2 cellular contexts compared by ENCODE assay signal in the genomic region with DNA sequence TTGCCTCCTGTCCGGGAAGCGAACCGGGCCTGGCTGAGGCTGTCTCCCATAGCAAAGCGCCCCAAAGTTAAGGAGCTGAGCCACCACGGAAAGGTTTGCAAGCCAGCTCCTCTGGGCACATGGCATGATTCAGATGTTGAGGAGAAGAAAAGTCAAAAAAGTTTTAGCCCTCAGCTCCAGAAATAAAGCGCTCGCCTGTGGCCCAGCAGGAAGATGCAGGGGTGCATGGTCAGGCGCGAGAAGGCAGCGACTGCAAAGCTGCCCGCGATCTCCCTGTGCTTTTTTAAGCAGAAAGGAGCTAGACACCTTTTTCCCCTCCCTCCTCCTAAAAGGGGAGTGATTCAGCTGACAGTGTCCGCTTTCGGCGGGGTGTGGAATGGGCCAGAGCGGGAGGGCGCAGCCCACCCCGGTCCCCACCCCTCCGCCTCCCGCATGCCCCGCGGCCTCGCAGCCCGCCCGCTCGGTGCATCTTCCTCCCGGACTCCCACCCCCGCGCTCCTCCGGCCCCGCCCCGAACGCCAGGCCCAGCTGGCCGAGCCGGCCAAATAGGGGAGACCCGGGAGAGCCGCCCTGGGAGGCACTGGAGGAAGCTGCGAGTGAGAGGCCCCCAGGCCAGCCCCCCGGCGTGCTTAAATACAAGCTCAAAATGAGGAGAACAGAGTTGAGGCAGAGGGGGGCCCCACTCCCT.
TF ChIP-seq lines count a peak whose summit lies in the region.

A gene with protein sequence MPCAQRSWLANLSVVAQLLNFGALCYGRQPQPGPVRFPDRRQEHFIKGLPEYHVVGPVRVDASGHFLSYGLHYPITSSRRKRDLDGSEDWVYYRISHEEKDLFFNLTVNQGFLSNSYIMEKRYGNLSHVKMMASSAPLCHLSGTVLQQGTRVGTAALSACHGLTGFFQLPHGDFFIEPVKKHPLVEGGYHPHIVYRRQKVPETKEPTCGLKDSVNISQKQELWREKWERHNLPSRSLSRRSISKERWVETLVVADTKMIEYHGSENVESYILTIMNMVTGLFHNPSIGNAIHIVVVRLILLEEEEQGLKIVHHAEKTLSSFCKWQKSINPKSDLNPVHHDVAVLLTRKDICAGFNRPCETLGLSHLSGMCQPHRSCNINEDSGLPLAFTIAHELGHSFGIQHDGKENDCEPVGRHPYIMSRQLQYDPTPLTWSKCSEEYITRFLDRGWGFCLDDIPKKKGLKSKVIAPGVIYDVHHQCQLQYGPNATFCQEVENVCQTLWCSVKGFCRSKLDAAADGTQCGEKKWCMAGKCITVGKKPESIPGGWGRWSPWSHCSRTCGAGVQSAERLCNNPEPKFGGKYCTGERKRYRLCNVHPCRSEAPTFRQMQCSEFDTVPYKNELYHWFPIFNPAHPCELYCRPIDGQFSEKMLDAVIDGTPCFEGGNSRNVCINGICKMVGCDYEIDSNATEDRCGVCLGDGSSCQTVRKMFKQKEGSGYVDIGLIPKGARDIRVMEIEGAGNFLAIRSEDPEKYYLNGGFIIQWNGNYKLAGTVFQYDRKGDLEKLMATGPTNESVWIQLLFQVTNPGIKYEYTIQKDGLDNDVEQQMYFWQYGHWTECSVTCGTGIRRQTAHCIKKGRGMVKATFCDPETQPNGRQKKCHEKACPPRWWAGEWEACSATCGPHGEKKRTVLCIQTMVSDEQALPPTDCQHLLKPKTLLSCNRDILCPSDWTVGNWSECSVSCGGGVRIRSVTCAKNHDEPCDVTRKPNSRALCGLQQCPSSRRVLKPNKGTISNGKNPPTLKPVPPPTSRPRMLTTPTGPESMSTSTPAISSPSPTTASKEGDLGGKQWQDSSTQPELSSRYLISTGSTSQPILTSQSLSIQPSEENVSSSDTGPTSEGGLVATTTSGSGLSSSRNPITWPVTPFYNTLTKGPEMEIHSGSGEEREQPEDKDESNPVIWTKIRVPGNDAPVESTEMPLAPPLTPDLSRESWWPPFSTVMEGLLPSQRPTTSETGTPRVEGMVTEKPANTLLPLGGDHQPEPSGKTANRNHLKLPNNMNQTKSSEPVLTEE (N-terminal part only) (minus strand): TSS at position 260 of the 688 bp plus-strand sequence. CDS start 134 bp downstream, at position 126.

TF ChIP-seq in HEK293, 187 proteins besides CTCF, POLR2A, EP300 and RAD21:
- TF ChIP-seq GLIS2 (tag by site-specific recombination; IDR thresholded peaks at IDR 0.05) = 0 out of 2 replicates have a peak, but pooled peaks have one; percentile 25
- 0 out of 2 replicates have a peak, but pooled peaks have one; percentile 14 for TF ChIP-seq SP2 (tag by site-specific recombination; IDR thresholded peaks at IDR 0.05)
- TF ChIP-seq, protein P1, sequence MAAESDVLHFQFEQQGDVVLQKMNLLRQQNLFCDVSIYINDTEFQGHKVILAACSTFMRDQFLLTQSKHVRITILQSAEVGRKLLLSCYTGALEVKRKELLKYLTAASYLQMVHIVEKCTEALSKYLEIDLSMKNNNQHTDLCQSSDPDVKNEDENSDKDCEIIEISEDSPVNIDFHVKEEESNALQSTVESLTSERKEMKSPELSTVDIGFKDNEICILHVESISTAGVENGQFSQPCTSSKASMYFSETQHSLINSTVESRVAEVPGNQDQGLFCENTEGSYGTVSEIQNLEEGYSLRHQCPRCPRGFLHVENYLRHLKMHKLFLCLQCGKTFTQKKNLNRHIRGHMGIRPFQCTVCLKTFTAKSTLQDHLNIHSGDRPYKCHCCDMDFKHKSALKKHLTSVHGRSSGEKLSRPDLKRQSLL (tag by site-specific recombination; IDR thresholded peaks at IDR 0.05) = no peak
- TF ChIP-seq GLIS1 (tag by site-specific recombination; IDR thresholded peaks at IDR 0.05) = peak; percentile 81
- TF ChIP-seq ZNF114 (tag by site-specific recombination; IDR thresholded peaks at IDR 0.05) = no peak
- peak; percentile 71 for TF ChIP-seq ZIC2 (tag by site-specific recombination; IDR thresholded peaks at IDR 0.05)
- TF ChIP-seq ZNF292 (tag by site-specific recombination; IDR thresholded peaks at IDR 0.05; ENCODE audit: borderline replicate concordance, low read depth) = no peak

TF ChIP-seq in GM12878, 131 proteins besides CTCF, POLR2A, EP300 and RAD21:
- no peak for TF ChIP-seq FOS (IDR thresholded peaks at IDR 0.05; ENCODE audit: borderline replicate concordance, extremely low read depth, insufficient read length)
- no peak for TF ChIP-seq NBN (IDR thresholded peaks at IDR 0.05)
- no peak for TF ChIP-seq SIX5 (IDR thresholded peaks at IDR 0.05; ENCODE audit: low read depth, low read length, severe bottlenecking)
- TF ChIP-seq BACH1 (IDR thresholded peaks at IDR 0.05; ENCODE audit: borderline replicate concordance) = no peak
- no peak for TF ChIP-seq YBX1 (IDR thresholded peaks at IDR 0.05)
- peak in 1 of 2 experiments; percentile 50; a peak in 1 of 3 replicates for TF ChIP-seq EGR1 (IDR thresholded peaks at IDR 0.05; ENCODE audit: borderline replicate concordance in 1 of 2, low read depth in 2 of 2, low read length in 2 of 2)
- TF ChIP-seq SRF (IDR thresholded peaks at IDR 0.05; ENCODE audit: low read depth in 2 of 2, low read length in 2 of 2) = 0 out of 4 replicates have a peak, but pooled peaks of 1 of the 2 experiments have one; percentile 31
- TF ChIP-seq MEF2B (IDR thresholded peaks at IDR 0.05; ENCODE audit: partially characterized antibody, poor library complexity, severe bottlenecking) = no peak
